33 cellular contexts compared by ENCODE assay signal in the genomic region with DNA sequence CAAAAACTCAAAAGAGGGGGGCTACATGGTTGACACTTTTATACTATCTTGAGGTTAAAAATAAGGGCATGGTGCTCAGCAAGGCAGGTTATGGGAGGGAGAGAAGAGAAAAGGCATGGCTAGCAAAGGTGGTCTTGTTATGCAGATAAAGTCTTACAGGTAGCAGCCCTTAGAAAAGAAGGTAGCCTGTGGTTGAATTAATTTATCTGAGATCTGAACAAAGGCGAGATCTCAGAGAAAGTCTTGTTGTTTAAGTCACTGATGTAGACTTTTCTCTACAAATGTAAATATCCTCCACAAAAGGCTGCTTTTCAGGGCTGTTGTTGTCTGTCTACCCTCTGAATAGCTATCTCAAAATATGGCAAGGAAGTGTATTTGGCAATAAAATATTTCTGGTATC.
"Had no signal": no experiment of that assay in that cellular context is flagged by ENCODE, and none has a peak within 500 bp of the region (broad histone marks: within the 10 kb centered on the region; RNA-seq: fewer than 3 reads in every experiment).

No MANE protein-coding gene starts in this region.

- H3K9me3 ChIP-seq: ascending aorta, MG63, Peyer's patch, SJSA1 had no signal

- H3K36me3 Mint-ChIP-seq: activated CD4-positive, alpha-beta memory T cell treated with anti-CD3 and anti-CD28 coated beads for 36 hours; activated naive CD4-positive, alpha-beta T cell treated with anti-CD3 and anti-CD28 coated beads, Interleukin-2, amount 50 U/mL, for 72 hours; brain had no signal

- H3K27me3 ChIP-seq: ascending aorta, cardiac muscle cell, MG63, Peyer's patch, SJSA1 had no signal

- H3K27ac Mint-ChIP-seq: activated B cell treated with CpG ODN at 0.5 μM for 24 hours; activated CD4-positive, alpha-beta memory T cell treated with anti-CD3 and anti-CD28 coated beads for 36 hours; activated CD4-positive, alpha-beta T cell treated with anti-CD3 and anti-CD28 coated beads, Interleukin-2, amount 10 ng/mL, durations not matched to agents 24 days and 14 days; activated naive CD4-positive, alpha-beta T cell treated with anti-CD3 and anti-CD28 coated beads, Interleukin-2, amount 50 U/mL, for 72 hours; activated naive CD8-positive, alpha-beta T cell treated with anti-CD3 and anti-CD28 coated beads, Interleukin-2, amount 50 U/mL, for 24 hours; brain; T-helper 1 cell treated with Interleukin-12 subunit alpha and Interleukin-12 subunit beta and Interleukin-4 antibody, amounts not matched to agents 30 μg/mL and 1 μg/mL, for 36 hours had no signal

- DNase-seq: activated B cell treated with CpG ODN at 0.5 μM for 24 hours; activated CD4-positive, alpha-beta memory T cell treated with anti-CD3 and anti-CD28 coated beads for 36 hours; activated CD4-positive, alpha-beta T cell treated with anti-CD3 and anti-CD28 coated beads for 1 hour; activated CD4-positive, alpha-beta T cell treated with anti-CD3 and anti-CD28 coated beads, Interleukin-2, amount 10 ng/mL, durations not matched to agents 24 days and 14 days; activated CD8-positive, alpha-beta memory T cell treated with anti-CD3 and anti-CD28 coated beads for 24 hours; activated effector memory CD4-positive, alpha-beta T cell treated with anti-CD3 and anti-CD28 coated beads, Interleukin-2, amount 50 U/mL, for 16 hours; activated naive CD4-positive, alpha-beta T cell treated with Interleukin-2 at 50 U/mL for 16 hours; activated naive CD8-positive, alpha-beta T cell treated with anti-CD3 and anti-CD28 coated beads, Interleukin-2, amount 50 U/mL, for 24 hours; activated T-cell treated with anti-CD3 and anti-CD28 coated beads, Interleukin-2, amount 50 U/mL, for 4 hours; amniotic stem cell; MG63; MV-4-11; NCI-H1092 treated with DMSO at 0.1 percent for 48 hours; NCI-H1417 treated with DMSO at 0.1 percent for 48 hours; NCI-H1694; NCI-H2029; NCI-H2107; NCI-H345; NCI-H510A; NCI-H526 treated with DMSO at 0.1 percent for 48 hours; NCI-H82; OCI-M1; Peyer's patch; Right ventricle myocardium superior; T-helper 9 cell had no signal

- H3K27ac ChIP-seq: ascending aorta, cardiac muscle cell, Peyer's patch, RWPE1, SJSA1 had no signal

- H3K27me3 Mint-ChIP-seq: activated B cell treated with CpG ODN at 0.5 μM for 24 hours; activated CD4-positive, alpha-beta memory T cell treated with anti-CD3 and anti-CD28 coated beads for 36 hours; activated CD4-positive, alpha-beta T cell treated with anti-CD3 and anti-CD28 coated beads, Interleukin-2, amount 10 ng/mL, durations not matched to agents 24 days and 14 days; activated naive CD8-positive, alpha-beta T cell treated with anti-CD3 and anti-CD28 coated beads, Interleukin-2, amount 50 U/mL, for 24 hours; brain had no signal

- H3K4me3 Mint-ChIP-seq: activated B cell treated with CpG ODN at 0.5 μM for 24 hours; activated CD4-positive, alpha-beta memory T cell treated with anti-CD3 and anti-CD28 coated beads for 36 hours; activated CD4-positive, alpha-beta T cell treated with anti-CD3 and anti-CD28 coated beads, Interleukin-2, amount 10 ng/mL, durations not matched to agents 24 days and 14 days; activated naive CD8-positive, alpha-beta T cell treated with anti-CD3 and anti-CD28 coated beads, Interleukin-2, amount 50 U/mL, for 24 hours; activated T-cell treated with anti-CD3 and anti-CD28 coated beads, Interleukin-2, amount 50 U/mL, for 4 hours; brain; T-helper 1 cell treated with Interleukin-12 subunit alpha and Interleukin-12 subunit beta and Interleukin-4 antibody, amounts not matched to agents 30 μg/mL and 1 μg/mL, for 36 hours had no signal

- H3K36me3 ChIP-seq: ascending aorta, cardiac muscle cell, MG63, Peyer's patch, SJSA1 had no signal

- H3K4me1 Mint-ChIP-seq: activated B cell treated with CpG ODN at 0.5 μM for 24 hours; activated CD4-positive, alpha-beta T cell treated with anti-CD3 and anti-CD28 coated beads, Interleukin-2, amount 10 ng/mL, durations not matched to agents 24 days and 14 days; activated naive CD8-positive, alpha-beta T cell treated with anti-CD3 and anti-CD28 coated beads, Interleukin-2, amount 50 U/mL, for 24 hours had no signal

- H3K4me1 ChIP-seq: ascending aorta, Peyer's patch, SJSA1 had no signal

- H3K9me3 Mint-ChIP-seq: activated B cell treated with CpG ODN at 0.5 μM for 24 hours; activated CD4-positive, alpha-beta memory T cell treated with anti-CD3 and anti-CD28 coated beads for 36 hours; activated naive CD8-positive, alpha-beta T cell treated with anti-CD3 and anti-CD28 coated beads, Interleukin-2, amount 50 U/mL, for 24 hours; brain had no signal

- ATAC-seq: activated naive CD4-positive, alpha-beta T cell treated with anti-CD3 and anti-CD28 coated beads, Interleukin-2, amount 50 U/mL, for 72 hours; activated naive CD8-positive, alpha-beta T cell treated with anti-CD3 and anti-CD28 coated beads, Interleukin-2, amount 50 U/mL, for 24 hours; activated T-cell treated with anti-CD3 and anti-CD28 coated beads, Interleukin-2, amount 50 U/mL, for 4 hours; SK-N-SH treated with all-trans-retinoic acid at 6 μM for 48 hours had no signal

- H3K4me3 ChIP-seq: ascending aorta, cardiac muscle cell, MG63, Peyer's patch, SJSA1 had no signal
